15 cellular contexts compared by ENCODE assay signal in genomic region chr14:29716150-29716549, GRCh38.
DNase-seq lines count a peak whose midpoint lies in the region; TF ChIP-seq lines count a peak whose summit lies in the region.
"Had no signal": no experiment of that assay in that cellular context is flagged by ENCODE, and none has a peak within 500 bp of the region (broad histone marks: within the 10 kb centered on the region; RNA-seq: fewer than 3 reads in every experiment).

No MANE protein-coding gene starts in this region.

- H3K79me2 ChIP-seq in fibroblast of lung (ENCODE audit: control insufficient read depth, insufficient read depth, low read length) = no peaks in the 10 kb centered on the region

- no peaks in the 10 kb centered on the region for H3K27me3 ChIP-seq in fibroblast of lung (ENCODE audit: control insufficient read depth, insufficient read depth, low read length)
- H3K27me3 ChIP-seq: BE2C had no signal

- no peaks in the 10 kb centered on the region for H3K36me3 ChIP-seq in fibroblast of lung (ENCODE audit: control insufficient read depth, insufficient read depth, low read length)
- H3K36me3 ChIP-seq: BE2C, lower lobe of right lung had no signal

- TF ChIP-seq CTCF in fibroblast of lung (conservative IDR thresholded peaks at IDR 0.05 in 1 of 2, IDR thresholded peaks at IDR 0.05 in 1 of 2; ENCODE audit: low read depth in 1 of 2, low read length in 2 of 2) = no peak

- no peaks in the 10 kb centered on the region for H3K4me1 ChIP-seq in fibroblast of lung (ENCODE audit: control insufficient read depth, extremely low read depth, insufficient read depth, low read length)
- H3K4me1 ChIP-seq: BE2C, lower lobe of right lung had no signal

- H3K9ac ChIP-seq in fibroblast of lung (ENCODE audit: insufficient read depth, low read length) = no peak overlapping the region

- no peak overlapping the region for H3K4me3 ChIP-seq in fibroblast of lung (replicated peaks in 1 of 4; ENCODE audit: control extremely low read depth in 1 of 4, insufficient read depth in 1 of 4, low read depth in 3 of 4, low read length in 4 of 4)
- H3K4me3 ChIP-seq: lower lobe of right lung had no signal

- no peaks in the 10 kb centered on the region for H3K9me3 ChIP-seq in fibroblast of lung (ENCODE audit: control insufficient read depth, insufficient read depth, low read depth, low read length)
- H3K9me3 ChIP-seq: BE2C, lower lobe of right lung had no signal

- no peak overlapping the region for H3K4me2 ChIP-seq in fibroblast of lung (ENCODE audit: extremely low read depth, insufficient read depth, low read length)

- no peak overlapping the region for H3K27ac ChIP-seq in fibroblast of lung (ENCODE audit: insufficient read depth, low read length)
- H3K27ac ChIP-seq: lower lobe of right lung, VCaP had no signal

- H2AFZ ChIP-seq in fibroblast of lung (ENCODE audit: low read length) = no peak overlapping the region

- H4K20me1 ChIP-seq in fibroblast of lung (ENCODE audit: control insufficient read depth, extremely low read depth, insufficient read depth, low read length) = no peaks in the 10 kb centered on the region

- DNase-seq in EH (ENCODE audit: low read depth) (peak; percentile 69), NCI-H446 treated with DMSO at 0.1 percent for 48 hours (lab: John Stamatoyannopoulos, UW) (peak; percentile 42), fibroblast of lung (ENCODE audit: low read depth in 2 of 2) (peak; percentile 38 to 81), myocyte (ENCODE audit: low read depth) (peak; percentile 52), NCI-H1092 treated with DMSO at 0.1 percent for 48 hours (lab: John Stamatoyannopoulos, UW) (no peak), NOMO-1 treated with dmso at 0.1 percent for 144 hours (lab: John Stamatoyannopoulos, UW; ENCODE audit: unreplicated experiment) (no peak), glomerular visceral epithelial cell (ENCODE audit: extremely low spot score) (no peak)
- DNase-seq: activated CD8-positive, alpha-beta T cell treated with anti-CD3 and anti-CD28 coated beads, Interleukin-2, amount 10 ng/mL, durations not matched to agents 7 days and 5 days; BE2C; DMS153; lower lobe of right lung; NCI-H187 treated with DMSO at 0.1 percent for 48 hours; nephron progenitor cell; SW 1271 had no signal

Comparison
In these comparisons a context has a peak if more than half of its experiments do, and no peak if none do; other contexts are left out.
1. DNase-seq: peak in EH (single experiment), NCI-H446 treated with DMSO at 0.1 percent for 48 hours (single experiment), fibroblast of lung (2 of 2) and myocyte (single experiment); none in NCI-H1092 treated with DMSO at 0.1 percent for 48 hours (single experiment), NOMO-1 treated with dmso at 0.1 percent for 144 hours (single experiment) and glomerular visceral epithelial cell (single experiment).